ENCODE assay signal across 24 cellular contexts in genomic region chr2:104340162-104340561, GRCh38.
"Had no signal": no experiment of that assay in that cellular context is flagged by ENCODE, and none has a peak within 500 bp of the region (broad histone marks: within the 10 kb centered on the region; RNA-seq: fewer than 3 reads in every experiment).

No MANE protein-coding gene starts in this region.

- H3K36me3 Mint-ChIP-seq: activated naive CD4-positive, alpha-beta T cell treated with anti-CD3 and anti-CD28 coated beads, Interleukin-2, amount 10 ng/mL, durations not matched to agents 7 days and 5 days; activated naive CD8-positive, alpha-beta T cell treated with anti-CD3 and anti-CD28 coated beads for 36 hours had no signal

- H3K4me3 ChIP-seq: Peyer's patch, SJCRH30 had no signal

- H3K4me1 ChIP-seq: Peyer's patch, SJCRH30 had no signal

- H3K27me3 ChIP-seq: Peyer's patch, SJCRH30 had no signal

- ATAC-seq: activated CD4-positive, CD25-positive, alpha-beta regulatory T cell treated with anti-CD3 and anti-CD28 coated beads, Interleukin-2, amount 50 U/mL, for 24 hours; activated CD8-positive, alpha-beta T cell treated with anti-CD3 and anti-CD28 coated beads for 36 hours; activated T-cell treated with anti-CD3 and anti-CD28 coated beads, Interleukin-2, amount 50 U/mL, for 72 hours had no signal

- H3K9me3 Mint-ChIP-seq: activated CD8-positive, alpha-beta T cell treated with anti-CD3 and anti-CD28 coated beads for 36 hours; activated naive CD8-positive, alpha-beta T cell treated with anti-CD3 and anti-CD28 coated beads for 36 hours; activated T-helper 2 cell treated with anti-CD3 and anti-CD28 coated beads, Interferon-gamma antibody, Interleukin-2, Interleukin-4, amounts not matched to agents 10 μg/mL and 5 μg/mL and 100 μg/mL, durations not matched to agents 14 hours and 24 hours and 36 hours; T-helper 2 cell treated with Interferon-gamma antibody and Interleukin-4, amounts not matched to agents 5 μg/mL and 100 μg/mL, for 36 hours had no signal

- H3K27ac Mint-ChIP-seq: activated CD8-positive, alpha-beta T cell treated with anti-CD3 and anti-CD28 coated beads for 36 hours; activated naive CD4-positive, alpha-beta T cell treated with anti-CD3 and anti-CD28 coated beads, Interleukin-2, amount 10 ng/mL, durations not matched to agents 7 days and 5 days; activated naive CD8-positive, alpha-beta T cell treated with anti-CD3 and anti-CD28 coated beads for 36 hours; activated T-cell treated with anti-CD3 and anti-CD28 coated beads, Interleukin-2, amount 50 U/mL, for 72 hours; activated T-helper 2 cell treated with anti-CD3 and anti-CD28 coated beads, Interferon-gamma antibody, Interleukin-2, Interleukin-4, amounts not matched to agents 10 μg/mL and 5 μg/mL and 100 μg/mL, durations not matched to agents 14 hours and 24 hours and 36 hours; T-helper 2 cell treated with Interferon-gamma antibody and Interleukin-4, amounts not matched to agents 5 μg/mL and 100 μg/mL, for 36 hours had no signal

- H3K4me3 Mint-ChIP-seq: activated CD8-positive, alpha-beta T cell treated with anti-CD3 and anti-CD28 coated beads for 36 hours; activated naive CD4-positive, alpha-beta T cell treated with anti-CD3 and anti-CD28 coated beads, Interleukin-2, amount 10 ng/mL, durations not matched to agents 7 days and 5 days; activated naive CD8-positive, alpha-beta T cell treated with anti-CD3 and anti-CD28 coated beads for 36 hours; activated T-cell treated with anti-CD3 and anti-CD28 coated beads, Interleukin-2, amount 50 U/mL, for 72 hours; T-helper 2 cell treated with Interferon-gamma antibody and Interleukin-4, amounts not matched to agents 5 μg/mL and 100 μg/mL, for 36 hours had no signal

- H3K27ac ChIP-seq: Peyer's patch, RWPE1, SJCRH30 had no signal

- H3K36me3 ChIP-seq: Peyer's patch, SJCRH30 had no signal

- H3K27me3 Mint-ChIP-seq: activated naive CD4-positive, alpha-beta T cell treated with anti-CD3 and anti-CD28 coated beads, Interleukin-2, amount 10 ng/mL, durations not matched to agents 7 days and 5 days; activated naive CD8-positive, alpha-beta T cell treated with anti-CD3 and anti-CD28 coated beads for 36 hours had no signal

- H3K9me3 ChIP-seq: Peyer's patch, SK-N-SH had no signal

- DNase-seq: activated CD4-positive, alpha-beta T cell treated with anti-CD3 and anti-CD28 coated beads for 4 hours; activated CD8-positive, alpha-beta memory T cell treated with anti-CD3 and anti-CD28 coated beads, Interleukin-2, amount 50 U/mL, for 4 hours; activated CD8-positive, alpha-beta T cell treated with anti-CD3 and anti-CD28 coated beads for 36 hours; activated gamma-delta T cell treated with Interleukin-2 at 50 U/mL for 16 hours; activated naive CD4-positive, alpha-beta T cell treated with anti-CD3 and anti-CD28 coated beads, Interleukin-2, amount 10 ng/mL, durations not matched to agents 7 days and 5 days; activated naive CD8-positive, alpha-beta T cell treated with anti-CD3 and anti-CD28 coated beads for 36 hours; activated T-cell treated with anti-CD3 and anti-CD28 coated beads, Interleukin-2, amount 50 U/mL, for 72 hours; KG1; MV-4-11; NCI-H1092 treated with DMSO at 0.1 percent for 48 hours; NCI-H1436; NCI-H1694 treated with DMSO at 0.1 percent for 48 hours; NCI-H2029 treated with DMSO at 0.1 percent for 48 hours; NCI-H345; NCI-H524; Peyer's patch; Right ventricle myocardium superior; SJCRH30; SK-N-SH; T-helper 1 cell had no signal

- H3K4me1 Mint-ChIP-seq: activated naive CD4-positive, alpha-beta T cell treated with anti-CD3 and anti-CD28 coated beads, Interleukin-2, amount 10 ng/mL, durations not matched to agents 7 days and 5 days; activated naive CD8-positive, alpha-beta T cell treated with anti-CD3 and anti-CD28 coated beads for 36 hours had no signal
